In genomic region chr17:81529437-81529803, GRCh38 we compare ENCODE assay signal across 1 cellular context.
TF ChIP-seq lines count a peak whose summit lies in the region.

No MANE protein-coding gene starts in this region.

TF ChIP-seq in HepG2, 621 proteins besides CTCF, POLR2A, EP300 and RAD21:
- TF ChIP-seq ZBTB49 (CRISPR knock-in tag; IDR thresholded peaks at IDR 0.05; ENCODE audit: borderline replicate concordance) (0 out of 2 replicates have a peak, but pooled peaks have one; percentile 27), ZNF253 (CRISPR knock-in tag; IDR thresholded peaks at IDR 0.05; ENCODE audit: borderline replicate concordance) (no peak), HNRNPL (IDR thresholded peaks at IDR 0.05; ENCODE audit: low read depth, low read length) (peak; percentile 84; the same call in 1 of the 2 replicates), ZNF781 (CRISPR knock-in tag; IDR thresholded peaks at IDR 0.05; ENCODE audit: borderline replicate concordance, not compliant biosample characterization) (no peak)
